ENCODE assay signal across 13 cellular contexts in genomic region chr15:33008284-33009011, GRCh38.
A peak's percentile ranks its signal among the peaks of the same experiment; 100 is the strongest.
DNase-seq lines count a peak whose midpoint lies in the region; ATAC-seq, FAIRE-seq and TF ChIP-seq lines count a peak whose summit lies in the region.
"Had no signal": no experiment of that assay in that cellular context is flagged by ENCODE, and none has a peak within 500 bp of the region (broad histone marks: within the 10 kb centered on the region; RNA-seq: fewer than 3 reads in every experiment).

No MANE protein-coding gene starts in this region.

- peak overlapping the region; percentile 65 for H3K27ac ChIP-seq in astrocyte (ENCODE audit: low read depth, low read length)
- H3K27ac ChIP-seq in thymus (ENCODE audit: low read depth) = peak overlapping the region; percentile 73

- H3K9me3 ChIP-seq in astrocyte (ENCODE audit: insufficient read depth, low read depth, low read length) = no peaks in the 10 kb centered on the region
- no peaks in the 10 kb centered on the region for H3K9me3 ChIP-seq in thymus (ENCODE audit: control insufficient read depth)

- H3K4me2 ChIP-seq in astrocyte (ENCODE audit: low read length) = peak overlapping the region; percentile 65

- no peaks in the 10 kb centered on the region for H3K27me3 ChIP-seq in astrocyte (ENCODE audit: insufficient read depth, low read length)
- no peaks in the 10 kb centered on the region for H3K27me3 ChIP-seq in thymus (ENCODE audit: control insufficient read depth, insufficient read depth)

- H3K4me3 ChIP-seq in astrocyte (ENCODE audit: insufficient read depth, low read depth, low read length) = no peak overlapping the region
- peak overlapping the region; percentile 23 for H3K4me3 ChIP-seq in thymus (ENCODE audit: low read length)

- no peaks in the 10 kb centered on the region for H4K20me1 ChIP-seq in astrocyte (ENCODE audit: insufficient read depth, low read length)

- H3K9ac ChIP-seq in astrocyte (ENCODE audit: low read length) = peak overlapping the region; percentile 64

- peak; percentile 78 for FAIRE-seq in astrocyte (lab: Jason Lieb, UNC)

- H3K79me2 ChIP-seq in astrocyte (ENCODE audit: insufficient read depth, low read length) = no peaks in the 10 kb centered on the region

- H3K4me1 ChIP-seq in astrocyte (ENCODE audit: insufficient read depth, low read length) (peaks cover 28% of the 10 kb centered on the region), thymus (ENCODE audit: control insufficient read depth, insufficient read depth, low read length) (peaks cover 14% of the 10 kb centered on the region)

- H3K4me1 Mint-ChIP-seq in astrocyte (ENCODE audit: low read depth, unreplicated experiment) = peaks cover 44% of the 10 kb centered on the region
- H3K4me1 Mint-ChIP-seq: activated naive CD4-positive, alpha-beta T cell treated with anti-CD3 and anti-CD28 coated beads, Interleukin-2, amount 10 ng/mL, durations not matched to agents 7 days and 5 days had no signal

- 58% methylated on average over 3 of the region's 3 CpGs for WGBS in thymus

- H2AFZ ChIP-seq in astrocyte (ENCODE audit: low read depth, low read length) = no peak overlapping the region

- intact Hi-C loops in left colon (cut with DNase I, micrococcal nuclease) = no loop called here

- H3K9me3 Mint-ChIP-seq in astrocyte (ENCODE audit: unreplicated experiment) = peaks cover 5% of the 10 kb centered on the region
- H3K9me3 Mint-ChIP-seq: activated naive CD4-positive, alpha-beta T cell treated with anti-CD3 and anti-CD28 coated beads, Interleukin-2, amount 10 ng/mL, durations not matched to agents 7 days and 5 days had no signal

- H3K27ac Mint-ChIP-seq in astrocyte (ENCODE audit: unreplicated experiment) = peak overlapping the region; percentile 98
- H3K27ac Mint-ChIP-seq: activated CD8-positive, alpha-beta T cell treated with anti-CD3 and anti-CD28 coated beads, Interleukin-2, amount 10 ng/mL, durations not matched to agents 7 days and 5 days; activated naive CD4-positive, alpha-beta T cell treated with anti-CD3 and anti-CD28 coated beads, Interleukin-2, amount 10 ng/mL, durations not matched to agents 7 days and 5 days had no signal

- H3K36me3 ChIP-seq in astrocyte (ENCODE audit: insufficient read depth, low read length) (no peaks in the 10 kb centered on the region), thymus (ENCODE audit: control insufficient read depth, insufficient read depth) (peaks cover 3% of the 10 kb centered on the region)

- H3K27me3 Mint-ChIP-seq in astrocyte (ENCODE audit: low read depth, unreplicated experiment) = no peaks in the 10 kb centered on the region

- ATAC-seq in GM21528 (IDR thresholded peaks at IDR 0.05; ENCODE audit: low FRiP score, unreplicated experiment) (no peak), left colon (no peak)
- ATAC-seq: activated CD8-positive, alpha-beta T cell treated with anti-CD3 and anti-CD28 coated beads, Interleukin-2, amount 10 ng/mL, durations not matched to agents 7 days and 5 days had no signal

- peaks cover 1% of the 10 kb centered on the region for H3K36me3 Mint-ChIP-seq in astrocyte (ENCODE audit: low read depth, unreplicated experiment)
- H3K36me3 Mint-ChIP-seq: activated naive CD4-positive, alpha-beta T cell treated with anti-CD3 and anti-CD28 coated beads, Interleukin-2, amount 10 ng/mL, durations not matched to agents 7 days and 5 days had no signal

- DNase-seq in HS-27A (ENCODE audit: low read depth) (peak; percentile 78), astrocyte (ENCODE audit: low read depth) (peak; percentile 98), iris pigment epithelial cell (ENCODE audit: low read depth) (peak; percentile 95), left colon (no peak), NCI-H69 (lab: John Stamatoyannopoulos, UW) (no peak)
- DNase-seq: activated CD8-positive, alpha-beta T cell treated with anti-CD3 and anti-CD28 coated beads, Interleukin-2, amount 10 ng/mL, durations not matched to agents 7 days and 5 days; activated naive CD4-positive, alpha-beta T cell treated with anti-CD3 and anti-CD28 coated beads, Interleukin-2, amount 10 ng/mL, durations not matched to agents 7 days and 5 days; dermis blood vessel endothelial cell; DMS 273 treated with DMSO at 0.1 percent for 48 hours; mammary epithelial cell; NCI-H345 had no signal

- TF ChIP-seq CTCF in astrocyte (IDR thresholded peaks at IDR 0.05; ENCODE audit: insufficient read depth, low read depth, low read length) = no peak

- no peak overlapping the region for H3K4me3 Mint-ChIP-seq in astrocyte (ENCODE audit: unreplicated experiment)
- H3K4me3 Mint-ChIP-seq: activated CD8-positive, alpha-beta T cell treated with anti-CD3 and anti-CD28 coated beads, Interleukin-2, amount 10 ng/mL, durations not matched to agents 7 days and 5 days; activated naive CD4-positive, alpha-beta T cell treated with anti-CD3 and anti-CD28 coated beads, Interleukin-2, amount 10 ng/mL, durations not matched to agents 7 days and 5 days had no signal

Comparison
In these comparisons a context has a peak if more than half of its experiments do, and no peak if none do; other contexts are left out.
1. DNase-seq: peak in HS-27A (single experiment), astrocyte (single experiment) and iris pigment epithelial cell (single experiment); none in left colon (0 of 2) and NCI-H69 (single experiment).